In the genomic region with DNA sequence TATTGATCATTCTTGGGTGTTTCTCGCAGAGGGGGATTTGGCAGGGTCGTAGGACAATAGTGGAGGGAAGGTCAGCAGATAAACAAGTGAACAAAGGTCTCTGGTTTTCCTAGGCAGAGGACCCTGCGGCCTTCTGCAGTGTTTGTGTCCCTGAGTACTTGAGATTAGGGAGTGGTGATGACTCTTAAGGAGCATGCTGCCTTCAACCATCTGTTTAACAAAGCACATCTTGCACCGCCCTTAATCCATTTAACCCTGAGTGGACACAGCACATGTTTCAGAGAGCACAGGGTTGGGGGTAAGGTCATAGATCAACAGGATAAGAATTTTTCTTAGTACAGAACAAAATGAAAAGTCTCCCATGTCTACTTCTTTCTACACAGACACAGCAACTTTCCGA, we compare ENCODE assay signal across 7 cellular contexts. TPM values are rescaled to one million over a fixed set of nuclear protein-coding genes. Genes with fewer than 3 reads are reported as not detected.
A peak's percentile ranks its signal among the peaks of the same experiment; 100 is the strongest.
DNase-seq lines count a peak whose midpoint lies in the region; ATAC-seq and TF ChIP-seq lines count a peak whose summit lies in the region.
"Not testable (repeated sequence)": the region's sequence is repeated elsewhere in the genome, so short reads cannot be mapped to it uniquely, and the experiment has no call there.

No MANE protein-coding gene starts in this region.

- H3K4me1 Mint-ChIP-seq in CD4-positive, alpha-beta T cell (ENCODE audit: low read depth) = peaks cover 25% of the 10 kb centered on the region
- H3K4me1 Mint-ChIP-seq in WTC11 (peaks cover 11% of the 10 kb centered on the region; the same call in 1 of the 2 replicates), immature natural killer cell (peaks cover 16 to 17% of the 10 kb centered on the region in 2 donors), mesothelial cell of epicardium (peaks cover 16% of the 10 kb centered on the region), progenitor cell of endocrine pancreas (ENCODE audit: low read depth) (peaks cover 12% of the 10 kb centered on the region)
- H3K4me1 Mint-ChIP-seq in activated CD8-positive, alpha-beta T cell treated with anti-CD3 and anti-CD28 coated beads for 36 hours (ENCODE audit: low read depth) = peaks cover 19% of the 10 kb centered on the region
- H3K4me1 Mint-ChIP-seq in activated naive CD4-positive, alpha-beta T cell treated with anti-CD3 and anti-CD28 coated beads for 36 hours (ENCODE audit: low read depth) = peaks cover 23% of the 10 kb centered on the region

- not testable (repeated sequence) for H3K27ac Mint-ChIP-seq in CD4-positive, alpha-beta T cell; WTC11; activated CD8-positive, alpha-beta T cell treated with anti-CD3 and anti-CD28 coated beads for 36 hours; activated naive CD4-positive, alpha-beta T cell treated with anti-CD3 and anti-CD28 coated beads for 36 hours; immature natural killer cell; mesothelial cell of epicardium; progenitor cell of endocrine pancreas

- not testable (repeated sequence) for H3K27ac ChIP-seq in CD4-positive, alpha-beta T cell (ENCODE audit: low read depth, low read length)

- H3K27me3 ChIP-seq in CD4-positive, alpha-beta T cell (ENCODE audit: control insufficient read depth, insufficient read depth, low read length) = not testable (repeated sequence)

- POLR2A ChIA-PET in CD4-positive, alpha-beta T cell (lab: Charles Lee) = interaction anchor here (1.7 to 2.8 kb wide), 2 partner anchors 8 to 95 kb away, joined by 7 to 17 read pairs; a partner anchor contains a TSS
- POLR2A ChIA-PET in WTC11 (lab: Charles Lee) = not testable (repeated sequence)
- POLR2A ChIA-PET in activated CD8-positive, alpha-beta T cell treated with anti-CD3 and anti-CD28 coated beads for 36 hours (lab: Charles Lee) = interaction anchor here (2.0 kb wide), 1 partner anchor 10 kb away, joined by 19 read pairs; a partner anchor contains a TSS

- not testable (repeated sequence) for DNase-seq in CD4-positive, alpha-beta T cell; WTC11 (ENCODE audit: low spot score); activated CD8-positive, alpha-beta T cell treated with anti-CD3 and anti-CD28 coated beads for 36 hours; activated naive CD4-positive, alpha-beta T cell treated with anti-CD3 and anti-CD28 coated beads for 36 hours; immature natural killer cell; mesothelial cell of epicardium (ENCODE audit: low spot score in 2 of 2, unreplicated experiment in 2 of 2); progenitor cell of endocrine pancreas (ENCODE audit: low spot score, unreplicated experiment)

- TF ChIP-seq CTCF in CD4-positive, alpha-beta T cell (IDR thresholded peaks at IDR 0.05); WTC11 (IDR thresholded peaks at IDR 0.05); activated CD8-positive, alpha-beta T cell treated with anti-CD3 and anti-CD28 coated beads for 36 hours (IDR thresholded peaks at IDR 0.05); mesothelial cell of epicardium (IDR thresholded peaks at IDR 0.05; ENCODE audit: unreplicated experiment); progenitor cell of endocrine pancreas (IDR thresholded peaks at IDR 0.05; ENCODE audit: unreplicated experiment): not testable (repeated sequence)

- not testable (repeated sequence) for H3K27me3 Mint-ChIP-seq in CD4-positive, alpha-beta T cell; activated CD8-positive, alpha-beta T cell treated with anti-CD3 and anti-CD28 coated beads for 36 hours; activated naive CD4-positive, alpha-beta T cell treated with anti-CD3 and anti-CD28 coated beads for 36 hours (ENCODE audit: low read depth); immature natural killer cell (ENCODE audit: low read depth in 3 of 3)
- H3K27me3 Mint-ChIP-seq in WTC11 (ENCODE audit: low read depth) (peaks cover 24% of the 10 kb centered on the region), mesothelial cell of epicardium (ENCODE audit: low read depth) (peaks cover 16% of the 10 kb centered on the region), progenitor cell of endocrine pancreas (peaks cover 13% of the 10 kb centered on the region)

- intact Hi-C loops in CD4-positive, alpha-beta T cell (cut with DNase I, micrococcal nuclease) = loop anchor here (1.0 to 5.0 kb wide), 2 partner anchors 9 to 253 kb away; a partner anchor contains a TSS
- intact Hi-C loops in activated CD8-positive, alpha-beta T cell treated with anti-CD3 and anti-CD28 coated beads for 36 hours (cut with micrococcal nuclease) = not testable (repeated sequence)
- intact Hi-C loops in activated naive CD4-positive, alpha-beta T cell treated with anti-CD3 and anti-CD28 coated beads for 36 hours (cut with micrococcal nuclease) = loop anchor here (10.0 kb wide), 1 partner anchor 470 kb away; no protein-coding TSS in a partner anchor

- H3K9me3 Mint-ChIP-seq in CD4-positive, alpha-beta T cell; WTC11; activated CD8-positive, alpha-beta T cell treated with anti-CD3 and anti-CD28 coated beads for 36 hours; activated naive CD4-positive, alpha-beta T cell treated with anti-CD3 and anti-CD28 coated beads for 36 hours; immature natural killer cell; mesothelial cell of epicardium; progenitor cell of endocrine pancreas (ENCODE audit: low read depth): not testable (repeated sequence)

- CTCF ChIA-PET in CD4-positive, alpha-beta T cell (lab: Charles Lee) = interaction anchor here (1.3 kb wide), 1 partner anchor 11 kb away, joined by 3 read pairs; no protein-coding TSS in a partner anchor
- CTCF ChIA-PET in WTC11 (lab: Charles Lee); activated CD8-positive, alpha-beta T cell treated with anti-CD3 and anti-CD28 coated beads for 36 hours (lab: Charles Lee); activated naive CD4-positive, alpha-beta T cell treated with anti-CD3 and anti-CD28 coated beads for 36 hours (lab: Charles Lee): not testable (repeated sequence)

- H3K9me3 ChIP-seq in CD4-positive, alpha-beta T cell (ENCODE audit: control insufficient read depth, low read length) = not testable (repeated sequence)

- ATAC-seq in CD4-positive, alpha-beta T cell (ENCODE audit: poor library complexity); WTC11; activated CD8-positive, alpha-beta T cell treated with anti-CD3 and anti-CD28 coated beads for 36 hours: not testable (repeated sequence)

- H3K36me3 Mint-ChIP-seq in CD4-positive, alpha-beta T cell (ENCODE audit: low read depth) = peaks cover 17% of the 10 kb centered on the region
- not testable (repeated sequence) for H3K36me3 Mint-ChIP-seq in WTC11; activated CD8-positive, alpha-beta T cell treated with anti-CD3 and anti-CD28 coated beads for 36 hours (ENCODE audit: low read depth); immature natural killer cell; mesothelial cell of epicardium; progenitor cell of endocrine pancreas (ENCODE audit: insufficient read depth)
- peaks cover 11% of the 10 kb centered on the region for H3K36me3 Mint-ChIP-seq in activated naive CD4-positive, alpha-beta T cell treated with anti-CD3 and anti-CD28 coated beads for 36 hours (ENCODE audit: low read depth)

- H3K4me3 Mint-ChIP-seq in CD4-positive, alpha-beta T cell = peak overlapping the region; percentile 67
- peak overlapping the region; percentile 30; the same call in 1 of the 2 replicates for H3K4me3 Mint-ChIP-seq in WTC11
- peak overlapping the region; percentile 29 for H3K4me3 Mint-ChIP-seq in activated CD8-positive, alpha-beta T cell treated with anti-CD3 and anti-CD28 coated beads for 36 hours
- H3K4me3 Mint-ChIP-seq in activated naive CD4-positive, alpha-beta T cell treated with anti-CD3 and anti-CD28 coated beads for 36 hours = peak overlapping the region; percentile 36
- H3K4me3 Mint-ChIP-seq in immature natural killer cell = peak overlapping the region in 3 of 5 donors; percentile 42 to 59 (median 49)
- peak overlapping the region; percentile 48 for H3K4me3 Mint-ChIP-seq in mesothelial cell of epicardium
- H3K4me3 Mint-ChIP-seq in progenitor cell of endocrine pancreas (ENCODE audit: low read depth) = peak overlapping the region; percentile 50

RNA-seq across cellular contexts. Expression of a gene that starts 0.9 kb away (rescaled TPM):
- 1 to 10 TPM; 6.3 to 7.2 TPM for total RNA-seq in CD4-positive, alpha-beta T cell
- 69.7 to 72.4 TPM (median 71.2 TPM) in 3 replicates for total RNA-seq in WTC11 (2021)
- total RNA-seq in activated CD8-positive, alpha-beta T cell treated with anti-CD3 and anti-CD28 coated beads for 36 hours = 10 to 100 TPM; 55.4 to 60.2 TPM
- 10 to 100 TPM; 41.3 to 42.7 TPM for total RNA-seq in activated naive CD4-positive, alpha-beta T cell treated with anti-CD3 and anti-CD28 coated beads for 36 hours
- polyA plus RNA-seq in immature natural killer cell = 10 to 100 TPM in 1 of 3 donors, 1 to 10 TPM in 2; 5.8 to 11.4 (median 7.7) TPM
- total RNA-seq in mesothelial cell of epicardium = 30.1 to 30.4 TPM (median 30.1 TPM) in 3 replicates
- 45.7 and 46.4 TPM in 2 replicates for total RNA-seq in progenitor cell of endocrine pancreas

RNA-seq across cellular contexts. Expression of a gene that starts 9.6 kb away (rescaled TPM):
- total RNA-seq in CD4-positive, alpha-beta T cell = 10 to 100 TPM; 83.4 to 87.8 TPM
- 63.7 to 77.7 TPM (median 72.2 TPM) in 3 replicates for total RNA-seq in WTC11 (2021)
- total RNA-seq in activated CD8-positive, alpha-beta T cell treated with anti-CD3 and anti-CD28 coated beads for 36 hours = 10 to 100 TPM; 54.9 to 62.0 TPM
- total RNA-seq in activated naive CD4-positive, alpha-beta T cell treated with anti-CD3 and anti-CD28 coated beads for 36 hours = 10 to 100 TPM; 53.4 to 56.6 TPM
- polyA plus RNA-seq in immature natural killer cell = 10 to 100 TPM; 27.9 to 70.7 (median 34.9) TPM
- 60.2 to 63.6 TPM (median 62.2 TPM) in 3 replicates for total RNA-seq in mesothelial cell of epicardium
- 62.1 and 66.5 TPM in 2 replicates for total RNA-seq in progenitor cell of endocrine pancreas
